8 cellular contexts compared by ENCODE assay signal in the genomic region with DNA sequence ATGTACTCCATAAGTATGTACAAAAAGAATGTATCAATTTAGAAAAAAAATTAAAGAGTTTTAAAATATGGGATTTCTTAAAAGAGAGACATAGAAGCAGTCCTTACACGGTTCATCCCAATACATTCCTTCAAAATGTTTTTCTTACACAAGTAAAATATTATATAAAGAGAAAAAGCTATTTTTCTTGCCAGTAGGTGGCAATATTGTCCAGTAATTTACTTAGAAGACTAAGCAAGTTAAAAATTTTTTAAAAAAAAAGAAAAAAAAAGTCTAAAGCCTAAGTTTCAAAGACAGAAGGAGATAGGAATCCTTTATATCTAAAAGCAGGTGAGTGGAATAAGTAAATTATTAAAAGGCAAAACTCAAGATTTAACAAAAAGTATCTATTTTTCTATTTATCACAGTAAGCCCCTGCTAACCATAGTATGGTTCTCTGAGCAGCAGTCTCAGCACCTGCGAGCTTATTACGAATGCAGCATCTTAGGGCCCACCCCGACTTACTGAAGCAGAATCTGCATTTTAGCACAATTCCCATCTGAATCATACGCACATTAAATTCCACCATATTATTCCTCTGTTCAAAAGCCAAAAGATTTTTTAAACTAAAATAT.
DNase-seq lines count a peak whose midpoint lies in the region; ATAC-seq and TF ChIP-seq lines count a peak whose summit lies in the region.

No MANE protein-coding gene starts in this region.

- H3K4me1 ChIP-seq in Peyer's patch: no peaks in the 10 kb centered on the region
- peaks cover 0 to 9% (median 0%) of the 10 kb centered on the region in 4 donors for H3K4me1 ChIP-seq in tibial artery

- peak; percentile 34 for DNase-seq in AG20443 (ENCODE audit: low spot score)
- no peak for DNase-seq in Peyer's patch
- DNase-seq in fibroblast of the conjunctiva (ENCODE audit: low read depth): peak; percentile 44
- DNase-seq in tibial artery: no peak
- no peak for DNase-seq in nucleus accumbens (lab: John Stamatoyannopoulos, UW)
- no peak for DNase-seq in GOT3 (lab: John Stamatoyannopoulos, UW)
- DNase-seq in activated CD4-positive, alpha-beta memory T cell treated with anti-CD3 and anti-CD28 coated beads, Interleukin-2, amount 10 ng/mL, durations not matched to agents 7 days and 5 days: no peak

- H3K9me3 Mint-ChIP-seq in activated CD4-positive, alpha-beta memory T cell treated with anti-CD3 and anti-CD28 coated beads, Interleukin-2, amount 10 ng/mL, durations not matched to agents 7 days and 5 days: no peaks in the 10 kb centered on the region

- peak; percentile 59 for ATAC-seq in GM21360 (IDR thresholded peaks at IDR 0.05; ENCODE audit: unreplicated experiment)

- H3K4me1 Mint-ChIP-seq in activated CD4-positive, alpha-beta memory T cell treated with anti-CD3 and anti-CD28 coated beads, Interleukin-2, amount 10 ng/mL, durations not matched to agents 7 days and 5 days: no peaks in the 10 kb centered on the region

- CTCF ChIA-PET in activated CD4-positive, alpha-beta memory T cell treated with anti-CD3 and anti-CD28 coated beads, Interleukin-2, amount 10 ng/mL, durations not matched to agents 7 days and 5 days (lab: Charles Lee): interaction anchor here (0.6 to 1.8 kb wide), 7 partner anchors 10 to 290 kb away, joined by 3 to 11 read pairs (median 4); no protein-coding TSS in a partner anchor

- H3K27ac Mint-ChIP-seq in activated CD4-positive, alpha-beta memory T cell treated with anti-CD3 and anti-CD28 coated beads, Interleukin-2, amount 10 ng/mL, durations not matched to agents 7 days and 5 days: no peak overlapping the region

- intact Hi-C loops in tibial artery (cut with DNase I; ENCODE audit: low total_unique reads): no loop called here

- TF ChIP-seq CTCF in Peyer's patch (IDR thresholded peaks at IDR 0.05) (peak in 4 of 6 experiments; percentile 16 to 59 (median 22)), tibial artery (IDR thresholded peaks at IDR 0.05) (peak; percentile 23 to 40)

- H3K36me3 ChIP-seq in Peyer's patch: no peaks in the 10 kb centered on the region
- H3K36me3 ChIP-seq in tibial artery: no peaks in the 10 kb centered on the region

- H3K36me3 Mint-ChIP-seq in activated CD4-positive, alpha-beta memory T cell treated with anti-CD3 and anti-CD28 coated beads, Interleukin-2, amount 10 ng/mL, durations not matched to agents 7 days and 5 days (ENCODE audit: low read depth): no peaks in the 10 kb centered on the region

- no peaks in the 10 kb centered on the region for H3K27me3 ChIP-seq in Peyer's patch
- no peaks in the 10 kb centered on the region for H3K27me3 ChIP-seq in tibial artery

- H3K27ac ChIP-seq in Peyer's patch: no peak overlapping the region
- no peak overlapping the region for H3K27ac ChIP-seq in tibial artery

- H3K9me3 ChIP-seq in Peyer's patch (no peaks in the 10 kb centered on the region), tibial artery (no peaks in the 10 kb centered on the region)

- TF ChIP-seq POLR2A in Peyer's patch (IDR thresholded peaks at IDR 0.05): no peak

- peaks cover 12% of the 10 kb centered on the region for H3K27me3 Mint-ChIP-seq in activated CD4-positive, alpha-beta memory T cell treated with anti-CD3 and anti-CD28 coated beads, Interleukin-2, amount 10 ng/mL, durations not matched to agents 7 days and 5 days

- H3K4me3 ChIP-seq in Peyer's patch (no peak overlapping the region), tibial artery (no peak overlapping the region)

- no peak overlapping the region for H3K4me3 Mint-ChIP-seq in activated CD4-positive, alpha-beta memory T cell treated with anti-CD3 and anti-CD28 coated beads, Interleukin-2, amount 10 ng/mL, durations not matched to agents 7 days and 5 days

- POLR2A ChIA-PET in activated CD4-positive, alpha-beta memory T cell treated with anti-CD3 and anti-CD28 coated beads, Interleukin-2, amount 10 ng/mL, durations not matched to agents 7 days and 5 days (lab: Charles Lee): no interaction called here

Comparison
In these comparisons a context has a peak if more than half of its experiments do, and no peak if none do; other contexts are left out.
1. DNase-seq: peak in AG20443 (single experiment) and fibroblast of the conjunctiva (single experiment); none in Peyer's patch (0 of 3), tibial artery (0 of 2), nucleus accumbens (0 of 56), GOT3 (single experiment) and activated CD4-positive, alpha-beta memory T cell treated with anti-CD3 and anti-CD28 coated beads, Interleukin-2, amount 10 ng/mL, durations not matched to agents 7 days and 5 days (single experiment).